ENCODE assay signal across 8 cellular contexts in the genomic region with DNA sequence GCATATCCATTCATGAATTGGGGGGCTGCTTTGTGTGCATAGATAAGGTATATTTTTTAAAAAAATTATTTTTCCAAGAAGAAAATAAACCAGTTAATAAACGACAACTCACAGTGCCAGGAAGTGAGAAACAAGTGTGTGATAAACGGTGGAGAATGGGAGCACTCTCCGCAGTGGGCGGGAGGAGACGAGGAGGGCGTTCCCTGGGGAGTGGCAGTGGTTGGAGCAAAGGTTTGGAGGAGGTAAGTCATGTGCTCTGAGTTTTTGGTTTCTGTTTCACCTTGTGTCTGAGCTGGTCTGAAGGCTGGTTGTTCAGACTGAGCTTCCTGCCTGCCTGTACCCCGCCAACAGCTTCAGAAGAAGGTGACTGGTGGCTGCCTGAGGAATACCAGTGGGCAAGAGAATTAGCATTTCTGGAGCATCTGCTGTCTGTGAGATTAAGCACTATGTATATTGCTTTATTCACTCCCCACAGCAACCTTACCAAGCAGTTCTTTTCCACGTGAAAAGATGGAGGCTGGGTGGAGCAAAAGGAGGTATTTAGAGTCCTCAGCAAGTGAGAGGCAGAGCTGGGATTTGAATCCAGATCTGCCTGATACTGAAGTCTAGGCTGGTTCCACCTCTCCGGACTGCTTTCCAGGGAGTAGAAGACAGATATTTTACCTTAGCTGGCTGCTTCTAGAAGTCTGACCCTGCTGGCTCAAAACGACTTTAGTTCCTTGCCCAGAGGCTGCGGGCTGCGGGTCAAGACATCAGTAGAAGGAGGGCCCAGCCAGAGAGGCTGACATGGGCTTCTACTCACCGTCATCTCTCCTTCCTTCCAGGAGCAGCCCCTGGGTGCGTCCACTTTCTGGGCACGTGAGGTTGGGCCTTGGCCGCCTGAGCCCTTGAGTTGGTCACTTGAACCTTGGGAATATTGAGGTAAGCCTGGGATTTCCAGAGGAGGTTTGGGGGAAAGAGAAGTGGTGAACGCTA. TPM values are rescaled to one million over a fixed set of nuclear protein-coding genes. Genes with fewer than 3 reads are reported as not detected.
DNase-seq lines count a peak whose midpoint lies in the region; ATAC-seq and TF ChIP-seq lines count a peak whose summit lies in the region.

No MANE protein-coding gene starts in this region.

- H3K9me3 ChIP-seq in mononuclear cell (ENCODE audit: low read depth, low read length): no peaks in the 10 kb centered on the region

- H3K9me3 Mint-ChIP-seq in WTC11: peaks cover 8% of the 10 kb centered on the region

- POLR2A ChIA-PET in WTC11 (lab: Charles Lee): interaction anchor here (0.5 to 1.0 kb wide), 2 partner anchors 15 to 189 kb away, joined by 3 to 4 read pairs; no protein-coding TSS in a partner anchor

- H3K27ac Mint-ChIP-seq in WTC11: peak overlapping the region; percentile 74; the same call in 1 of the 2 replicates

- H3K27me3 Mint-ChIP-seq in WTC11 (ENCODE audit: low read depth): peaks cover 4% of the 10 kb centered on the region; the same call in 1 of the 2 replicates

- H3K27me3 ChIP-seq in mononuclear cell (ENCODE audit: insufficient read depth, low read length): no peaks in the 10 kb centered on the region

- DNase-seq in A172 (ENCODE audit: low spot score) (peak; percentile 97), NCI-H2107 treated with DMSO at 0.1 percent for 48 hours (lab: John Stamatoyannopoulos, UW; ENCODE audit: unreplicated experiment) (peak; percentile 97), WTC11 (ENCODE audit: low spot score) (peak; percentile 51), choroid plexus epithelial cell (ENCODE audit: low read depth) (peak; percentile 60)
- peak; percentile 85 for DNase-seq in stimulated activated naive CD4-positive, alpha-beta T cell treated with Interleukin-2 at 50 U/mL for 16 hours (lab: John Stamatoyannopoulos, UW)

- ATAC-seq in GM18868 (IDR thresholded peaks at IDR 0.05; ENCODE audit: unreplicated experiment): peak; percentile 88
- ATAC-seq in HG03064 (IDR thresholded peaks at IDR 0.05; ENCODE audit: low read depth, unreplicated experiment): peak; percentile 81
- ATAC-seq in WTC11: peak; percentile 70

- H3K36me3 Mint-ChIP-seq in WTC11: peaks cover 3% of the 10 kb centered on the region; the same call in 1 of the 2 replicates

- H3K4me3 Mint-ChIP-seq in WTC11: peak overlapping the region; percentile 65

- CTCF ChIA-PET in WTC11 (lab: Charles Lee): interaction anchor here (0.6 to 2.8 kb wide), 13 partner anchors 13 to 332 kb away, joined by 3 to 78 read pairs (median 11); partner anchors contain the start of genes CASP10, FLACC1 and ORC2

- H3K4me1 ChIP-seq in mononuclear cell (ENCODE audit: insufficient read depth, low read length): peaks cover 62% of the 10 kb centered on the region

- peaks cover 20% of the 10 kb centered on the region for H3K4me1 Mint-ChIP-seq in WTC11

- TF ChIP-seq CTCF in WTC11 (IDR thresholded peaks at IDR 0.05) (no peak), choroid plexus epithelial cell (conservative IDR thresholded peaks at IDR 0.05; ENCODE audit: low read depth, low read length) (no peak)

- H3K4me3 ChIP-seq in choroid plexus epithelial cell (ENCODE audit: low read depth, low read length) (no peak overlapping the region), mononuclear cell (ENCODE audit: low read length) (peak overlapping the region; percentile 67)

TF ChIP-seq in WTC11, 78 proteins besides CTCF, POLR2A, EP300 and RAD21:
- no peak for TF ChIP-seq ZNF232 (CRISPR knock-in tag; IDR thresholded peaks at IDR 0.05)
- TF ChIP-seq SMAD3 (CRISPR knock-in tag; IDR thresholded peaks at IDR 0.05; ENCODE audit: borderline replicate concordance): no peak
- TF ChIP-seq ETV6 (CRISPR knock-in tag; IDR thresholded peaks at IDR 0.05): no peak
- TF ChIP-seq USF2 (CRISPR knock-in tag; IDR thresholded peaks at IDR 0.05): peak; percentile 58
- TF ChIP-seq, protein P1, sequence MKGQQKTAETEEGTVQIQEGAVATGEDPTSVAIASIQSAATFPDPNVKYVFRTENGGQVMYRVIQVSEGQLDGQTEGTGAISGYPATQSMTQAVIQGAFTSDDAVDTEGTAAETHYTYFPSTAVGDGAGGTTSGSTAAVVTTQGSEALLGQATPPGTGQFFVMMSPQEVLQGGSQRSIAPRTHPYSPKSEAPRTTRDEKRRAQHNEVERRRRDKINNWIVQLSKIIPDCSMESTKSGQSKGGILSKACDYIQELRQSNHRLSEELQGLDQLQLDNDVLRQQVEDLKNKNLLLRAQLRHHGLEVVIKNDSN (CRISPR knock-in tag; IDR thresholded peaks at IDR 0.05): peak; percentile 23; the same call in 1 of the 2 replicates

RNA-seq across cellular contexts. Expression of gene CASP8, which starts 26.9 kb away (rescaled TPM):
- 68.6 and 101 TPM in 2 replicates for total RNA-seq in A172 (2014; rRNA removed; shearing (Covaris generic))
- total RNA-seq in WTC11 (2021): 3.3 to 4.8 TPM (median 4.4 TPM) in 3 replicates
- 129 TPM for total RNA-seq in mononuclear cell

RNA-seq across cellular contexts. Expression of gene CASP10, which starts 50.5 kb away (rescaled TPM):
- total RNA-seq in A172 (2014; rRNA removed; shearing (Covaris generic)): 3.2 and 3.9 TPM in 2 replicates
- 2.8 to 2.9 TPM (median 2.8 TPM) in 3 replicates for total RNA-seq in WTC11 (2021)
- 29.7 TPM for total RNA-seq in mononuclear cell

Comparison
In these comparisons a context has a peak if more than half of its experiments do, and no peak if none do; other contexts are left out.
1. RNA of gene CASP8, which starts 26.9 kb away (total RNA-seq): 129 TPM in mononuclear cell (single experiment) and 68.6 to 101 TPM in A172; 3.3 to 4.8 TPM in WTC11; every median in the first group is over 10 times any median in the second.
2. Peak in every context shown above with its lines, with median percentiles within 50 percentile points of each other: DNase-seq and ATAC-seq.